18 cellular contexts compared by ENCODE assay signal in genomic region chr20:2299301-2299700, GRCh38. TPM values are rescaled to one million over a fixed set of nuclear protein-coding genes. Genes with fewer than 3 reads are reported as not detected.
DNase-seq lines count a peak whose midpoint lies in the region; ATAC-seq and TF ChIP-seq lines count a peak whose summit lies in the region.
"Had no signal": no experiment of that assay in that cellular context is flagged by ENCODE, and none has a peak within 500 bp of the region (broad histone marks: within the 10 kb centered on the region; RNA-seq: fewer than 3 reads in every experiment).

No MANE protein-coding gene starts in this region.

- intact Hi-C loops in esophagus squamous epithelium (cut with DNase I), result no loop called here

- H3K27me3 ChIP-seq in esophagus squamous epithelium, result no peaks in the 10 kb centered on the region

- no peak for TF ChIP-seq POLR2A in esophagus squamous epithelium (IDR thresholded peaks at IDR 0.05)

- peaks cover 5 to 33% (median 26%) of the 10 kb centered on the region in 3 donors for H3K4me1 Mint-ChIP-seq in naive B cell

- H3K36me3 Mint-ChIP-seq in naive B cell, result no peaks in the 10 kb centered on the region
- H3K36me3 Mint-ChIP-seq: stimulated activated effector memory CD8-positive, alpha-beta T cell treated with anti-CD3 and anti-CD28 coated beads, Interleukin-12 subunit alpha, Interleukin-12 subunit beta, amount 100 ng/mL, for 72 hours had no signal

- no peaks in the 10 kb centered on the region for H3K9me3 ChIP-seq in esophagus squamous epithelium

- peaks cover 0 to 5% (median 0%) of the 10 kb centered on the region in 3 donors for H3K4me1 ChIP-seq in esophagus squamous epithelium

- peaks cover 0 to 1% (median 0%) of the 10 kb centered on the region in 7 donors for H3K9me3 Mint-ChIP-seq in naive B cell
- H3K9me3 Mint-ChIP-seq: stimulated activated effector memory CD8-positive, alpha-beta T cell treated with anti-CD3 and anti-CD28 coated beads, Interleukin-12 subunit alpha, Interleukin-12 subunit beta, amount 100 ng/mL, for 72 hours had no signal

- no peak for TF ChIP-seq CTCF in esophagus squamous epithelium (IDR thresholded peaks at IDR 0.05)

- 56 to 65% methylated on average over 7 to 9 of the region's 9 CpGs for WGBS in esophagus squamous epithelium, 2 donors

- H3K4me3 Mint-ChIP-seq in naive B cell, result peak overlapping the region in 1 of 8 donors; percentile 21
- H3K4me3 Mint-ChIP-seq: stimulated activated effector memory CD8-positive, alpha-beta T cell treated with anti-CD3 and anti-CD28 coated beads, Interleukin-12 subunit alpha, Interleukin-12 subunit beta, amount 100 ng/mL, for 72 hours had no signal

- ATAC-seq in naive B cell (ENCODE audit: low read depth in 2 of 2) (no peak), HG03196 (IDR thresholded peaks at IDR 0.05; ENCODE audit: unreplicated experiment) (no peak), GM21515 (IDR thresholded peaks at IDR 0.05; ENCODE audit: unreplicated experiment) (no peak)
- ATAC-seq: stimulated activated effector memory CD8-positive, alpha-beta T cell treated with anti-CD3 and anti-CD28 coated beads, Interleukin-12 subunit alpha, Interleukin-12 subunit beta, amount 100 ng/mL, for 72 hours had no signal

- peaks cover 0 to 5% (median 0%) of the 10 kb centered on the region in 3 donors for H3K36me3 ChIP-seq in esophagus squamous epithelium

- DNase-seq in CD1c-positive myeloid dendritic cell (ENCODE audit: extremely low spot score) (peak; percentile 62), NOMO-1 treated with DMSO at 0.1 percent for 48 hours (lab: John Stamatoyannopoulos, UW; ENCODE audit: unreplicated experiment) (peak; percentile 88), esophagus squamous epithelium (lab: John Stamatoyannopoulos, UW) (no peak), naive B cell (no peak), COLO829 (ENCODE audit: low spot score) (no peak)
- DNase-seq in stimulated activated naive CD4-positive, alpha-beta T cell treated with Interleukin-2 at 50 U/mL for 16 hours (lab: John Stamatoyannopoulos, UW), result no peak
- DNase-seq: activated CD4-positive, alpha-beta T cell treated with anti-CD3 and anti-CD28 coated beads, Interleukin-2, amount 50 U/mL, for 48 hours; activated gamma-delta T cell treated with Interleukin-2 at 50 U/mL for 16 hours; cerebellar nuclear complex; NCI-H1417 treated with DMSO at 0.1 percent for 48 hours; NK-92 treated with Interleukin-12 subunit alpha and Interleukin-12 subunit beta, amount 100 ng/mL, for 24 hours; stimulated activated CD4-positive, alpha-beta T cell treated with anti-CD3 and anti-CD28 coated beads, Interleukin-1b, Interleukin-23, amount 100 ng/mL, for 48 hours; T-helper 2 cell had no signal

- H3K27ac Mint-ChIP-seq in naive B cell, result peak overlapping the region in 5 of 6 donors; percentile 53 to 93 (median 81)
- H3K27ac Mint-ChIP-seq: stimulated activated effector memory CD8-positive, alpha-beta T cell treated with anti-CD3 and anti-CD28 coated beads, Interleukin-12 subunit alpha, Interleukin-12 subunit beta, amount 100 ng/mL, for 72 hours had no signal

- peak overlapping the region in 3 of 4 donors; percentile 0 to 43 (median 32) for H3K4me3 ChIP-seq in esophagus squamous epithelium

- H3K27me3 Mint-ChIP-seq in naive B cell, result peaks cover 3 to 9% (median 9%) of the 10 kb centered on the region in 3 donors

- H3K27ac ChIP-seq in esophagus squamous epithelium, result peak overlapping the region in 2 of 4 donors; percentile 79 to 80

RNA-seq across cellular contexts. Expression of gene TGM3, which starts 3.5 kb away (rescaled TPM):
- 1,000 to 10,000 TPM in 3 of 4 donors, 100 to 1,000 TPM in 1; 626 to 2,995 (median 1,370) TPM for total RNA-seq in esophagus squamous epithelium
- polyA plus RNA-seq in naive B cell (ENCODE audit: low read depth in 6 of 6), result not detected
- total RNA-seq: HT-29, osteoblast had no signal

Comparison
In these comparisons a context has a peak if more than half of its experiments do, and no peak if none do; other contexts are left out.
1. DNase-seq: peak in CD1c-positive myeloid dendritic cell (single experiment) and NOMO-1 treated with DMSO at 0.1 percent for 48 hours (single experiment); none in esophagus squamous epithelium (single experiment), naive B cell (single experiment), stimulated activated naive CD4-positive, alpha-beta T cell treated with Interleukin-2 at 50 U/mL for 16 hours (single experiment) and COLO829 (single experiment).